18 cellular contexts compared by ENCODE assay signal in genomic region chr10:131897297-131897899, GRCh38. TPM values are rescaled to one million over a fixed set of nuclear protein-coding genes. Genes with fewer than 3 reads are reported as not detected.
DNase-seq lines count a peak whose midpoint lies in the region; ATAC-seq, FAIRE-seq and TF ChIP-seq lines count a peak whose summit lies in the region.
"Had no signal": no experiment of that assay in that cellular context is flagged by ENCODE, and none has a peak within 500 bp of the region (broad histone marks: within the 10 kb centered on the region; RNA-seq: fewer than 3 reads in every experiment).

No MANE protein-coding gene starts in this region.

- H3K79me1 ChIP-seq in mesenchymal stem cell (replicated peaks; ENCODE audit: low read length, poor library complexity, severe bottlenecking): no peaks in the 10 kb centered on the region

- H3K27me3 ChIP-seq in astrocyte (ENCODE audit: insufficient read depth, low read length) (peaks cover 19% of the 10 kb centered on the region), mesenchymal stem cell (ENCODE audit: control insufficient read depth in 1 of 2, insufficient read depth in 1 of 2, low read length in 2 of 2) (peaks cover 39 to 62% of the 10 kb centered on the region in 2 experiments)

- TF ChIP-seq CTCF in NB4 (IDR thresholded peaks at IDR 0.05; ENCODE audit: low read depth, low read length) (no peak), astrocyte (IDR thresholded peaks at IDR 0.05; ENCODE audit: insufficient read depth, low read depth, low read length) (no peak), neural crest cell (conservative IDR thresholded peaks at IDR 0.05) (no peak)

- no peak overlapping the region for H3K27ac ChIP-seq in astrocyte (ENCODE audit: low read depth, low read length)
- H3K27ac ChIP-seq in mesenchymal stem cell (ENCODE audit: low read length, poor library complexity, severe bottlenecking): no peak overlapping the region
- H3K27ac ChIP-seq: left ventricle myocardium inferior, transverse colon had no signal

- H3K79me2 ChIP-seq in astrocyte (ENCODE audit: insufficient read depth, low read length): peaks cover 13% of the 10 kb centered on the region

- H3K4me2 ChIP-seq in astrocyte (ENCODE audit: low read length) (no peak overlapping the region), mesenchymal stem cell (ENCODE audit: low read length, poor library complexity, severe bottlenecking) (no peak overlapping the region)
- H3K4me2 ChIP-seq: smooth muscle cell had no signal

- no peaks in the 10 kb centered on the region for H3K36me3 Mint-ChIP-seq in astrocyte (ENCODE audit: low read depth, unreplicated experiment)
- H3K36me3 Mint-ChIP-seq in neural crest cell (ENCODE audit: low read depth): no peaks in the 10 kb centered on the region
- H3K36me3 Mint-ChIP-seq: activated naive CD8-positive, alpha-beta T cell treated with anti-CD3 and anti-CD28 coated beads, Interleukin-2, amount 10 ng/mL, durations not matched to agents 7 days and 5 days had no signal

- H3K27ac Mint-ChIP-seq in astrocyte (ENCODE audit: unreplicated experiment): peak overlapping the region; percentile 7
- no peak overlapping the region for H3K27ac Mint-ChIP-seq in neural crest cell (ENCODE audit: unreplicated experiment)

- H3K14ac ChIP-seq in mesenchymal stem cell (ENCODE audit: low read length in 2 of 2): no peak overlapping the region

- H2AFZ ChIP-seq in astrocyte (ENCODE audit: low read depth, low read length): no peak overlapping the region
- H2AFZ ChIP-seq in mesenchymal stem cell (ENCODE audit: low read depth, low read length): no peak overlapping the region

- peak; percentile 40 for TF ChIP-seq POLR2A in NB4 (IDR thresholded peaks at IDR 0.05; ENCODE audit: extremely low read depth, insufficient read length)

- H3K27me3 Mint-ChIP-seq in astrocyte (ENCODE audit: low read depth, unreplicated experiment) (peaks cover 39% of the 10 kb centered on the region), neural crest cell (ENCODE audit: low read depth) (peaks cover 43% of the 10 kb centered on the region)

- FAIRE-seq in astrocyte (lab: Jason Lieb, UNC): no peak

- H3K4me3 ChIP-seq in NB4 (ENCODE audit: low read depth, low read length) (peak overlapping the region; percentile 45), astrocyte (ENCODE audit: insufficient read depth, low read depth, low read length) (no peak overlapping the region), mesenchymal stem cell (ENCODE audit: insufficient read depth in 1 of 2, low read depth in 1 of 2, low read length in 2 of 2) (no peak overlapping the region)
- H3K4me3 ChIP-seq: left ventricle myocardium inferior, smooth muscle cell, transverse colon had no signal

- H3K9ac ChIP-seq in astrocyte (ENCODE audit: low read length) (no peak overlapping the region), mesenchymal stem cell (ENCODE audit: low read length) (no peak overlapping the region)

- no peak overlapping the region for H3K4ac ChIP-seq in mesenchymal stem cell (ENCODE audit: low read depth in 1 of 2, low read length in 2 of 2)

- H3K4me1 Mint-ChIP-seq in astrocyte (ENCODE audit: low read depth, unreplicated experiment): peaks cover 5% of the 10 kb centered on the region
- H3K4me1 Mint-ChIP-seq in neural crest cell: peaks cover 15% of the 10 kb centered on the region

- H3K4me1 ChIP-seq in astrocyte (ENCODE audit: insufficient read depth, low read length): peaks cover 10% of the 10 kb centered on the region
- peaks cover 4% of the 10 kb centered on the region for H3K4me1 ChIP-seq in mesenchymal stem cell (ENCODE audit: control insufficient read depth, insufficient read depth, low read depth, low read length)

- H3K9me3 ChIP-seq in astrocyte (ENCODE audit: insufficient read depth, low read depth, low read length) (no peaks in the 10 kb centered on the region), mesenchymal stem cell (ENCODE audit: control insufficient read depth, low read length) (no peaks in the 10 kb centered on the region)
- H3K9me3 ChIP-seq: left ventricle myocardium inferior, transverse colon had no signal

- intact Hi-C loops in sciatic nerve (cut with DNase I): no loop called here

- peak; percentile 100 for DNase-seq in GF-D8 (lab: John Stamatoyannopoulos, UW)
- peak; percentile 99 for DNase-seq in NB4 (ENCODE audit: low read depth)
- no peak for DNase-seq in astrocyte (ENCODE audit: low read depth)
- DNase-seq in neural crest cell (ENCODE audit: low read depth, low spot score): no peak
- no peak for DNase-seq in sciatic nerve (ENCODE audit: low spot score)
- DNase-seq in mesenchymal stem cell: no peak
- DNase-seq: activated CD4-positive, alpha-beta T cell treated with anti-CD3 and anti-CD28 coated beads for 36 hours; activated naive CD8-positive, alpha-beta T cell treated with anti-CD3 and anti-CD28 coated beads, Interleukin-2, amount 10 ng/mL, durations not matched to agents 7 days and 5 days; DMS79 treated with DMSO at 0.1 percent for 48 hours; left ventricle myocardium inferior; NCI-H1092; NCI-H1930; stimulated activated CD4-positive, alpha-beta T cell treated with anti-CD3 and anti-CD28 coated beads, Interleukin-4, amount 100 ng/mL, for 4 hours; stimulated activated naive CD8-positive, alpha-beta T cell treated with anti-CD3 and anti-CD28 coated beads, Interleukin-15, amount 100 ng/mL, for 72 hours; T1000; transverse colon had no signal

- H3K18ac ChIP-seq in mesenchymal stem cell (ENCODE audit: low read depth in 1 of 2, low read length in 2 of 2): no peak overlapping the region

- H3K9me3 Mint-ChIP-seq in astrocyte (ENCODE audit: unreplicated experiment) (no peaks in the 10 kb centered on the region), neural crest cell (no peaks in the 10 kb centered on the region)
- H3K9me3 Mint-ChIP-seq: activated naive CD8-positive, alpha-beta T cell treated with anti-CD3 and anti-CD28 coated beads, Interleukin-2, amount 10 ng/mL, durations not matched to agents 7 days and 5 days; stimulated activated naive CD8-positive, alpha-beta T cell treated with anti-CD3 and anti-CD28 coated beads, Interleukin-15, amount 100 ng/mL, for 72 hours had no signal

- H2BK15ac ChIP-seq in mesenchymal stem cell (ENCODE audit: low read depth, poor library complexity, severe bottlenecking): no peak overlapping the region

- no peak overlapping the region for H2BK120ac ChIP-seq in mesenchymal stem cell (ENCODE audit: low read depth, low read length)

- H2AK5ac ChIP-seq in mesenchymal stem cell (ENCODE audit: low read length, severe bottlenecking): no peak overlapping the region

- ATAC-seq in HG03135 (IDR thresholded peaks at IDR 0.05; ENCODE audit: unreplicated experiment) (no peak), sciatic nerve (no peak)
- ATAC-seq: activated CD4-positive, alpha-beta T cell treated with anti-CD3 and anti-CD28 coated beads for 36 hours; stimulated activated naive CD8-positive, alpha-beta T cell treated with anti-CD3 and anti-CD28 coated beads, Interleukin-15, amount 100 ng/mL, for 72 hours had no signal

- H4K8ac ChIP-seq in mesenchymal stem cell (ENCODE audit: low read length): no peak overlapping the region

- no peak overlapping the region for H2BK5ac ChIP-seq in mesenchymal stem cell (ENCODE audit: low read depth, low read length, poor library complexity, severe bottlenecking)

- H4K91ac ChIP-seq in mesenchymal stem cell (ENCODE audit: low read length): no peak overlapping the region

- WGBS in mesenchymal stem cell: 72% methylated on average over 14 of the region's 14 CpGs

- H3K23ac ChIP-seq in mesenchymal stem cell (ENCODE audit: low read length in 2 of 2): no peak overlapping the region

- no peak overlapping the region for H2BK12ac ChIP-seq in mesenchymal stem cell (ENCODE audit: low read length in 2 of 2)

- H3K4me3 Mint-ChIP-seq in astrocyte (ENCODE audit: unreplicated experiment): no peak overlapping the region
- H3K4me3 Mint-ChIP-seq in neural crest cell: peak overlapping the region; percentile 61

- peaks cover 9% of the 10 kb centered on the region for H4K20me1 ChIP-seq in astrocyte (ENCODE audit: insufficient read depth, low read length)

- no peaks in the 10 kb centered on the region for H3K36me3 ChIP-seq in astrocyte (ENCODE audit: insufficient read depth, low read length)
- no peaks in the 10 kb centered on the region for H3K36me3 ChIP-seq in mesenchymal stem cell (ENCODE audit: control insufficient read depth in 1 of 2, insufficient read depth in 2 of 2, low read depth in 1 of 2, low read length in 2 of 2)
- H3K36me3 ChIP-seq: left ventricle myocardium inferior, transverse colon had no signal

RNA-seq across cellular contexts. Expression of gene PPP2R2D, which starts 3.4 kb away (rescaled TPM):
- total RNA-seq in astrocyte: 32.5 and 33.7 TPM in 2 replicates
- 39.3 and 45.0 TPM in 2 replicates for total RNA-seq in neural crest cell
- total RNA-seq in sciatic nerve: 30.1 TPM
- 29.1 TPM for polyA plus RNA-seq in mesenchymal stem cell (2013, experiment 1 of 2)
- 31.7 TPM for polyA plus RNA-seq in mesenchymal stem cell (2013, experiment 2 of 2)

Comparison
In these comparisons a context has a peak if more than half of its experiments do, and no peak if none do; other contexts are left out.
1. DNase-seq: peak in GF-D8 (single experiment) and NB4 (single experiment); none in astrocyte (single experiment), neural crest cell (single experiment), sciatic nerve (single experiment) and mesenchymal stem cell (single experiment).